In the genomic region with DNA sequence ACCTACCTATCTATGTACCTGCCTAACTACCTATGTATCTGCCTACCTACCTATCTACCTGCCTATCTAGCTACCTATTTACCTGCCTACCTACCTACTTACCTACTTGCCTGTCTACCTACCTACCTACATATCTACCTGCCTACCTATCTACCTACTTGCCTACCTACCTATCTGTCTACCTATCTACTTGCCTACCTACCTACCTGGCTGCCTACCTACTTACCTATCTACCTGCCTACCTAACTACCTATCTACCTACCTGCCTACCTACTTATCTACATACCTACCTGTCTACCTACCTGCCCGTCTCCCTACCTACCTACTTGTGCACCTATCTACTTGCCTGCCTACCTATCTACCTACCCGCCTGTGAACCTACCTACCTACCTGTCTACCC, we compare ENCODE assay signal across 22 cellular contexts.
"Had no signal": no experiment of that assay in that cellular context is flagged by ENCODE, and none has a peak within 500 bp of the region (broad histone marks: within the 10 kb centered on the region; RNA-seq: fewer than 3 reads in every experiment).

No MANE protein-coding gene starts in this region.

- DNase-seq: kidney glomerular epithelial cell; left colon; left lung; mesendoderm; naive B cell; natural killer cell; nephron progenitor cell; ovary; stimulated activated CD4-positive, alpha-beta T cell treated with anti-CD3 and anti-CD28 coated beads, Interleukin-12 subunit alpha, Interleukin-12 subunit beta, amount 100 ng/mL, for 4 hours; stimulated activated CD4-positive, alpha-beta T cell treated with anti-CD3 and anti-CD28 coated beads, Interleukin-15, amount 100 ng/mL, for 24 hours; stimulated activated CD4-positive, alpha-beta T cell treated with anti-CD3 and anti-CD28 coated beads, Interleukin-2, amount 100 ng/mL, for 24 hours; stimulated activated CD4-positive, alpha-beta T cell treated with anti-CD3 and anti-CD28 coated beads, Interleukin-4, amount 100 ng/mL, for 1 hour; stimulated activated naive B cell treated with anti-CD40 and anti-IgM and Interleukin-4, amounts not matched to agents 10 μg/mL and 1 μg/mL and 100 μg/mL, for 72 hours; upper lobe of left lung had no signal

- H3K4me3 ChIP-seq: hepatocyte, left lung, lung, ovary, right atrium auricular region, skin epidermis, tibial nerve, upper lobe of left lung, vagina had no signal

- H3K79me2 ChIP-seq: hepatocyte had no signal

- H3K27ac ChIP-seq: hepatocyte, left lung, ovary, right atrium auricular region, skin epidermis, tibial nerve, upper lobe of left lung, vagina had no signal

- FAIRE-seq: keratinocyte had no signal

- H3K36me3 ChIP-seq: left lung, ovary, right atrium auricular region, tibial nerve, upper lobe of left lung, vagina had no signal

- H2AFZ ChIP-seq: hepatocyte had no signal

- H3K27me3 ChIP-seq: hepatocyte, left lung, ovary, right atrium auricular region, tibial nerve, upper lobe of left lung, vagina had no signal

- H3K4me1 ChIP-seq: left lung, right atrium auricular region, tibial nerve, upper lobe of left lung, vagina had no signal

- H3K9me3 ChIP-seq: ovary, vagina had no signal

- ATAC-seq: left colon; left lung; natural killer cell; sciatic nerve; stimulated activated naive B cell treated with anti-CD40 and anti-IgM and Interleukin-4, amounts not matched to agents 10 μg/mL and 1 μg/mL and 100 μg/mL, for 72 hours had no signal

- H3K4me2 ChIP-seq: hepatocyte had no signal
